9 cellular contexts compared by ENCODE assay signal in genomic region chr2:37326285-37326684, GRCh38. TPM values are rescaled to one million over a fixed set of nuclear protein-coding genes. Genes with fewer than 3 reads are reported as not detected.
DNase-seq lines count a peak whose midpoint lies in the region; FAIRE-seq and TF ChIP-seq lines count a peak whose summit lies in the region.
"Had no signal": no experiment of that assay in that cellular context is flagged by ENCODE, and none has a peak within 500 bp of the region (broad histone marks: within the 10 kb centered on the region; RNA-seq: fewer than 3 reads in every experiment).

No MANE protein-coding gene starts in this region.

- 5 to 7% methylated on average over 2 of the region's 2 CpGs for WGBS in testis, 2 donors

- intact Hi-C loops in kidney (cut with DNase I) (no loop called here), testis (cut with DNase I; ENCODE audit: low total_unique reads) (no loop called here)

- H3K9ac ChIP-seq in kidney (ENCODE audit: low read length in 2 of 2): no peak overlapping the region

- TF ChIP-seq CTCF in astrocyte of the cerebellum (IDR thresholded peaks at IDR 0.05; ENCODE audit: low read depth, low read length, missing control alignments) (no peak), kidney (IDR thresholded peaks at IDR 0.05; ENCODE audit: borderline replicate concordance, extremely low read depth, insufficient read depth) (no peak), testis (IDR thresholded peaks at IDR 0.05) (no peak)

- in situ Hi-C loops in astrocyte of the cerebellum (cut with HindIII; ENCODE audit: low sequenced_read_pairs): no loop called here

- DNase-seq in SKM-1 treated with dmso at 0.1 percent for 144 hours (lab: John Stamatoyannopoulos, UW; ENCODE audit: unreplicated experiment) (peak; percentile 14), SKM-1 (lab: John Stamatoyannopoulos, UW; ENCODE audit: unreplicated experiment) (no peak), astrocyte of the cerebellum (ENCODE audit: low read depth) (peak; percentile 55), kidney (no peak), testis (peak; percentile 44), ecto neural progenitor cell (ENCODE audit: low spot score) (no peak)
- no peak for DNase-seq in effector memory CD4-positive, alpha-beta T cell
- DNase-seq in activated CD4-positive, alpha-beta T cell treated with anti-CD3 and anti-CD28 coated beads, Interleukin-2, amount 50 U/mL, for 1 hour: no peak

- H3K4me3 ChIP-seq in astrocyte of the cerebellum (ENCODE audit: low read depth, low read length) (no peak overlapping the region), kidney (ENCODE audit: low read length in 2 of 2) (peak overlapping the region; percentile 14 to 30), testis (no peak overlapping the region)
- no peak overlapping the region for H3K4me3 ChIP-seq in effector memory CD4-positive, alpha-beta T cell (ENCODE audit: insufficient read depth, low read depth, low read length, poor library complexity, severe bottlenecking)

- FAIRE-seq in kidney (lab: Jason Lieb, UNC): peak; percentile 84
- FAIRE-seq: A204.1 had no signal

- H3K27ac ChIP-seq in kidney (ENCODE audit: low read depth in 2 of 2, low read length in 2 of 2) (peak overlapping the region in 1 of 2 donors; percentile 5), testis (peak overlapping the region in 1 of 2 donors; percentile 95)
- no peak overlapping the region for H3K27ac ChIP-seq in effector memory CD4-positive, alpha-beta T cell (ENCODE audit: insufficient read depth, low read length, poor library complexity, severe bottlenecking)

- TF ChIP-seq POLR2A in testis (IDR thresholded peaks at IDR 0.05): no peak

- H3K36me3 ChIP-seq in kidney (ENCODE audit: control insufficient read depth in 1 of 2, insufficient read depth in 2 of 2, low read length in 2 of 2) (no peaks in the 10 kb centered on the region), testis (ENCODE audit: low read depth, missing control alignments) (no peaks in the 10 kb centered on the region)
- no peaks in the 10 kb centered on the region for H3K36me3 ChIP-seq in effector memory CD4-positive, alpha-beta T cell (ENCODE audit: control insufficient read depth, insufficient read depth, low read length)

- no peaks in the 10 kb centered on the region for H3K27me3 ChIP-seq in testis
- no peaks in the 10 kb centered on the region for H3K27me3 ChIP-seq in effector memory CD4-positive, alpha-beta T cell (replicated peaks; ENCODE audit: control insufficient read depth, insufficient read depth, low read length, poor library complexity, severe bottlenecking)

- peaks cover 2 to 6% of the 10 kb centered on the region in 2 donors for H3K4me1 ChIP-seq in kidney (ENCODE audit: control insufficient read depth in 1 of 2, insufficient read depth in 1 of 2, low read depth in 1 of 2, low read length in 2 of 2)
- H3K4me1 ChIP-seq in testis: peaks cover 9% of the 10 kb centered on the region
- H3K4me1 ChIP-seq in effector memory CD4-positive, alpha-beta T cell (ENCODE audit: control insufficient read depth, insufficient read depth, low read length, poor library complexity, severe bottlenecking): peaks cover 10% of the 10 kb centered on the region

- H3K9me3 ChIP-seq in kidney (ENCODE audit: control insufficient read depth in 1 of 2, low read length in 2 of 2) (no peaks in the 10 kb centered on the region), testis (no peaks in the 10 kb centered on the region)
- no peaks in the 10 kb centered on the region for H3K9me3 ChIP-seq in effector memory CD4-positive, alpha-beta T cell (ENCODE audit: control insufficient read depth, low read length)

RNA-seq across cellular contexts. Expression of gene PRKD3, which starts 1.7 kb away (rescaled TPM):
- total RNA-seq in kidney (45.7 TPM), testis (10 to 100 TPM; 46.0 to 78.1 TPM)
- polyA plus RNA-seq in kidney (ENCODE audit: insufficient read depth, low read depth, low replicate concordance) (7.1 TPM), testis (ENCODE audit: insufficient read depth, low read depth, low replicate concordance) (52.3 TPM)

RNA-seq across cellular contexts. Expression of gene QPCT, which starts 18.1 kb away (rescaled TPM):
- total RNA-seq in kidney (16.6 TPM), testis (1 to 10 TPM; 2.9 to 3.2 TPM)
- polyA plus RNA-seq in kidney (ENCODE audit: insufficient read depth, low read depth, low replicate concordance) (10.4 TPM), testis (ENCODE audit: insufficient read depth, low read depth, low replicate concordance) (5.6 TPM)

Comparison
In these comparisons a context has a peak if more than half of its experiments do, and no peak if none do; other contexts are left out.
1. DNase-seq: peak in SKM-1 treated with dmso at 0.1 percent for 144 hours (single experiment), astrocyte of the cerebellum (single experiment) and testis (single experiment); none in SKM-1 (single experiment), kidney (single experiment), ecto neural progenitor cell (single experiment), effector memory CD4-positive, alpha-beta T cell (0 of 3) and activated CD4-positive, alpha-beta T cell treated with anti-CD3 and anti-CD28 coated beads, Interleukin-2, amount 50 U/mL, for 1 hour (single experiment).
2. H3K4me3 ChIP-seq: peak in kidney (2 of 2); none in astrocyte of the cerebellum (single experiment), testis (0 of 2) and effector memory CD4-positive, alpha-beta T cell (single experiment).